ENCODE assay signal across 22 cellular contexts in genomic region chr9:134811079-134811672, GRCh38.
DNase-seq lines count a peak whose midpoint lies in the region; ATAC-seq, FAIRE-seq and TF ChIP-seq lines count a peak whose summit lies in the region.
"Had no signal": no experiment of that assay in that cellular context is flagged by ENCODE, and none has a peak within 500 bp of the region (broad histone marks: within the 10 kb centered on the region; RNA-seq: fewer than 3 reads in every experiment).

No MANE protein-coding gene starts in this region.

- DNase-seq in SK-N-SH = no peak
- DNase-seq in chondrocyte (ENCODE audit: low spot score) = no peak
- DNase-seq in vagina (ENCODE audit: extremely low spot score in 2 of 2) = no peak
- DNase-seq in RCC 7860 (ENCODE audit: low spot score) = no peak
- no peak for DNase-seq in NK-92 treated with Interleukin-12 subunit alpha and Interleukin-12 subunit beta, amount 100 ng/mL, for 24 hours (lab: John Stamatoyannopoulos, UW)
- no peak for DNase-seq in erythroblast (lab: John Stamatoyannopoulos, UW)
- DNase-seq: activated CD4-positive, alpha-beta T cell treated with anti-CD3 and anti-CD28 coated beads, Interleukin-2, amount 10 ng/mL, durations not matched to agents 24 days and 14 days; activated naive CD4-positive, alpha-beta T cell treated with anti-CD3 and anti-CD28 coated beads for 36 hours; activated T-cell treated with anti-CD3 and anti-CD28 coated beads, Interleukin-2, amount 50 U/mL, for 72 hours; amygdala; CD8-positive, alpha-beta memory T cell; dermis blood vessel endothelial cell; glutamatergic neuron; left cardiac atrium; naive thymus-derived CD8-positive, alpha-beta T cell; NCI-H526; T-helper 2 cell; upper lobe of right lung had no signal

- no peak overlapping the region for H2AFZ ChIP-seq in SK-N-SH (ENCODE audit: low read depth)

- no peak for TF ChIP-seq RAD21 in SK-N-SH (IDR thresholded peaks at IDR 0.05; ENCODE audit: low read length)

- no peaks in the 10 kb centered on the region for H3K9me3 Mint-ChIP-seq in chondrocyte (ENCODE audit: low read depth)
- no peaks in the 10 kb centered on the region for H3K9me3 Mint-ChIP-seq in nephron
- H3K9me3 Mint-ChIP-seq: activated CD4-positive, alpha-beta T cell treated with anti-CD3 and anti-CD28 coated beads, Interleukin-2, amount 10 ng/mL, durations not matched to agents 24 days and 14 days; activated naive CD4-positive, alpha-beta T cell treated with anti-CD3 and anti-CD28 coated beads for 36 hours; activated T-cell treated with anti-CD3 and anti-CD28 coated beads, Interleukin-2, amount 50 U/mL, for 72 hours; CD8-positive, alpha-beta memory T cell; naive thymus-derived CD8-positive, alpha-beta T cell had no signal

- peaks cover 63 to 78% of the 10 kb centered on the region in 2 experiments for H3K36me3 ChIP-seq in SK-N-SH (replicated peaks in 1 of 2; ENCODE audit: control insufficient read depth in 1 of 2, insufficient read depth in 2 of 2, low read length in 1 of 2)
- peaks cover 0 to 11% of the 10 kb centered on the region in 2 donors for H3K36me3 ChIP-seq in vagina

- TF ChIP-seq POLR2A in vagina (IDR thresholded peaks at IDR 0.05) (no peak), erythroblast (IDR thresholded peaks at IDR 0.05; ENCODE audit: low read length) (no peak)

- no peak; the same call in 1 of the 2 replicates for TF ChIP-seq CTCF in SK-N-SH (IDR thresholded peaks at IDR 0.05)
- TF ChIP-seq CTCF in chondrocyte (IDR thresholded peaks at IDR 0.05) = no peak
- no peak for TF ChIP-seq CTCF in nephron (IDR thresholded peaks at IDR 0.05; ENCODE audit: unreplicated experiment in 3 of 3)
- TF ChIP-seq CTCF in vagina (IDR thresholded peaks at IDR 0.05) = no peak

- no peak for ATAC-seq in SK-N-SH treated with all-trans-retinoic acid at 6 μM for 48 hours
- ATAC-seq: activated T-cell treated with anti-CD3 and anti-CD28 coated beads, Interleukin-2, amount 50 U/mL, for 72 hours; left cardiac atrium; naive thymus-derived CD8-positive, alpha-beta T cell; upper lobe of right lung had no signal

- H3F3A ChIP-seq in SK-N-SH (replicated peaks; ENCODE audit: insufficient read depth) = peaks cover 38% of the 10 kb centered on the region

- WGBS in SK-N-SH (ENCODE audit: low lambda C conversion rate) = 96% methylated on average over 15 of the region's 22 CpGs

- H3K4me3 Mint-ChIP-seq in chondrocyte (ENCODE audit: unreplicated experiment) = no peak overlapping the region
- H3K4me3 Mint-ChIP-seq in nephron = peak overlapping the region in 1 of 3 experiments; percentile 36
- H3K4me3 Mint-ChIP-seq: activated CD4-positive, alpha-beta T cell treated with anti-CD3 and anti-CD28 coated beads, Interleukin-2, amount 10 ng/mL, durations not matched to agents 24 days and 14 days; activated naive CD4-positive, alpha-beta T cell treated with anti-CD3 and anti-CD28 coated beads for 36 hours; activated T-cell treated with anti-CD3 and anti-CD28 coated beads, Interleukin-2, amount 50 U/mL, for 72 hours; CD8-positive, alpha-beta memory T cell; naive thymus-derived CD8-positive, alpha-beta T cell had no signal

- peaks cover 25% of the 10 kb centered on the region; the same call in 1 of the 2 replicates for H4K20me1 ChIP-seq in SK-N-SH (ENCODE audit: insufficient read depth)

- H3K9me3 ChIP-seq in SK-N-SH (no peaks in the 10 kb centered on the region), vagina (no peaks in the 10 kb centered on the region)
- H3K9me3 ChIP-seq: upper lobe of right lung had no signal

- POLR2A ChIA-PET in SK-N-SH (lab: Yijun Ruan, JAX) = no interaction called here

- H3K4me2 ChIP-seq in SK-N-SH = no peak overlapping the region

- peaks cover 96% of the 10 kb centered on the region for H3K4me1 Mint-ChIP-seq in chondrocyte (ENCODE audit: low read depth)
- peaks cover 35% of the 10 kb centered on the region for H3K4me1 Mint-ChIP-seq in nephron
- H3K4me1 Mint-ChIP-seq: activated CD4-positive, alpha-beta T cell treated with anti-CD3 and anti-CD28 coated beads, Interleukin-2, amount 10 ng/mL, durations not matched to agents 24 days and 14 days; CD8-positive, alpha-beta memory T cell had no signal

- no peaks in the 10 kb centered on the region for H3K9me2 ChIP-seq in SK-N-SH

- H3K27me3 Mint-ChIP-seq in chondrocyte (ENCODE audit: low read depth) (no peaks in the 10 kb centered on the region), nephron (ENCODE audit: low read depth) (no peaks in the 10 kb centered on the region)
- H3K27me3 Mint-ChIP-seq: activated CD4-positive, alpha-beta T cell treated with anti-CD3 and anti-CD28 coated beads, Interleukin-2, amount 10 ng/mL, durations not matched to agents 24 days and 14 days; naive thymus-derived CD8-positive, alpha-beta T cell had no signal

- H3K27me3 ChIP-seq in SK-N-SH (ENCODE audit: insufficient read depth) = no peaks in the 10 kb centered on the region
- H3K27me3 ChIP-seq in vagina = no peaks in the 10 kb centered on the region
- H3K27me3 ChIP-seq: upper lobe of right lung had no signal

- intact Hi-C loops in vagina (cut with DNase I) = no loop called here

- H3K4me3 ChIP-seq in SK-N-SH (ENCODE audit: low read depth in 2 of 2, low read length in 1 of 2) (no peak overlapping the region), vagina (no peak overlapping the region)
- H3K4me3 ChIP-seq: upper lobe of right lung had no signal

- H3K36me3 Mint-ChIP-seq in chondrocyte (ENCODE audit: low read depth) = peaks cover 60% of the 10 kb centered on the region
- peaks cover 40% of the 10 kb centered on the region for H3K36me3 Mint-ChIP-seq in nephron (ENCODE audit: low read depth)
- H3K36me3 Mint-ChIP-seq: CD8-positive, alpha-beta memory T cell; naive thymus-derived CD8-positive, alpha-beta T cell had no signal

- CTCF ChIA-PET in SK-N-SH (lab: Yijun Ruan, JAX) = no interaction called here

- H3K27ac ChIP-seq in SK-N-SH (ENCODE audit: low read depth in 2 of 2, low read length in 1 of 2) (peak overlapping the region in 1 of 2 experiments; percentile 60; a peak in 2 of 4 replicates), vagina (peak overlapping the region; percentile 77)
- H3K27ac ChIP-seq: 22Rv1, upper lobe of right lung had no signal

- no peak for FAIRE-seq in RCC 7860 (lab: Jason Lieb, UNC)
- FAIRE-seq: endothelial cell of umbilical vein had no signal

- H3K9ac ChIP-seq in SK-N-SH = peak overlapping the region; percentile 19; the same call in 1 of the 2 replicates

- H3K79me2 ChIP-seq in SK-N-SH (ENCODE audit: insufficient read depth) = peaks cover 10% of the 10 kb centered on the region; the same call in 1 of the 2 replicates

- H3K27ac Mint-ChIP-seq in chondrocyte (ENCODE audit: unreplicated experiment) = peak overlapping the region; percentile 96
- H3K27ac Mint-ChIP-seq in nephron = peak overlapping the region; percentile 51 to 95 (median 85)
- H3K27ac Mint-ChIP-seq: activated CD4-positive, alpha-beta T cell treated with anti-CD3 and anti-CD28 coated beads, Interleukin-2, amount 10 ng/mL, durations not matched to agents 24 days and 14 days; activated naive CD4-positive, alpha-beta T cell treated with anti-CD3 and anti-CD28 coated beads for 36 hours; activated T-cell treated with anti-CD3 and anti-CD28 coated beads, Interleukin-2, amount 50 U/mL, for 72 hours; CD8-positive, alpha-beta memory T cell; naive thymus-derived CD8-positive, alpha-beta T cell had no signal

- no peak for TF ChIP-seq EP300 in SK-N-SH (IDR thresholded peaks at IDR 0.05; ENCODE audit: borderline replicate concordance in 1 of 2, low read depth in 1 of 2, low read length in 1 of 2)

- H3K4me1 ChIP-seq in SK-N-SH (ENCODE audit: control insufficient read depth in 1 of 2, insufficient read depth in 2 of 2, low read depth in 1 of 2, low read length in 1 of 2) = peaks cover 0 to 12% of the 10 kb centered on the region in 2 experiments; a peak in 3 of 4 replicates
- peaks cover 56% of the 10 kb centered on the region for H3K4me1 ChIP-seq in vagina
- H3K4me1 ChIP-seq: upper lobe of right lung had no signal

TF ChIP-seq in SK-N-SH, 30 proteins besides CTCF, POLR2A, EP300 and RAD21 (continues in another document):
- TF ChIP-seq EZH2phosphoT487 (IDR thresholded peaks at IDR 0.05; ENCODE audit: borderline replicate concordance, low read depth) (no peak), PBX3 (IDR thresholded peaks at IDR 0.05) (no peak), FOXM1 (IDR thresholded peaks at IDR 0.05; ENCODE audit: low read depth) (no peak), YY1 (IDR thresholded peaks at IDR 0.05; ENCODE audit: low read depth) (no peak), NRF1 (IDR thresholded peaks at IDR 0.05; ENCODE audit: low read depth, low read length) (no peak), SMC3 (IDR thresholded peaks at IDR 0.05; ENCODE audit: low read depth, low read length) (no peak), TAF1 (IDR thresholded peaks at IDR 0.05; ENCODE audit: borderline replicate concordance, low read depth, low read length) (no peak)

TF ChIP-seq in SK-N-SH treated with all-trans-retinoic acid at 6 μM for 48 hours, 23 proteins besides CTCF, POLR2A, EP300 and RAD21:
- TF ChIP-seq TSHZ2 (CRISPR knock-in tag; IDR thresholded peaks at IDR 0.05) (no peak), PPARA (CRISPR knock-in tag; IDR thresholded peaks at IDR 0.05; ENCODE audit: borderline replicate concordance) (no peak)
